ENCODE assay signal across 28 cellular contexts in genomic region chr2:23112517-23112916, GRCh38.
"Had no signal": no experiment of that assay in that cellular context is flagged by ENCODE, and none has a peak within 500 bp of the region (broad histone marks: within the 10 kb centered on the region; RNA-seq: fewer than 3 reads in every experiment).

No MANE protein-coding gene starts in this region.

- H3K9me3 ChIP-seq: colonic mucosa, esophagus squamous epithelium, gastrocnemius medialis had no signal

- H3K27me3 ChIP-seq: colonic mucosa, esophagus muscularis mucosa, esophagus squamous epithelium, foreskin keratinocyte, gastrocnemius medialis, gastroesophageal sphincter, heart left ventricle, heart right ventricle had no signal

- H3K4me1 ChIP-seq: colonic mucosa, esophagus muscularis mucosa, esophagus squamous epithelium, foreskin keratinocyte, gastrocnemius medialis, gastroesophageal sphincter, heart right ventricle had no signal

- FAIRE-seq: colon, endometrium, endothelial cell of umbilical vein, frontal cortex had no signal

- H3K4me3 ChIP-seq: colonic mucosa, coronary artery, dorsolateral prefrontal cortex, esophagus muscularis mucosa, esophagus squamous epithelium, gastrocnemius medialis, gastroesophageal sphincter, heart left ventricle, heart right ventricle had no signal

- DNase-seq: colonic mucosa; cortex of kidney; dermis blood vessel endothelial cell; dorsolateral prefrontal cortex; effector CD4-positive, alpha-beta T cell; effector CD8-positive, alpha-beta T cell; effector memory CD4-positive, alpha-beta T cell; effector memory CD8-positive, alpha-beta T cell; endodermal cell; erythroblast; esophagus squamous epithelium; foreskin fibroblast; foreskin keratinocyte; foreskin melanocyte; gastrocnemius medialis; glutamatergic neuron; head of caudate nucleus; heart left ventricle; heart right ventricle had no signal

- H3K27ac ChIP-seq: colonic mucosa, coronary artery, dorsolateral prefrontal cortex, epithelial cell of prostate, esophagus muscularis mucosa, esophagus squamous epithelium, foreskin keratinocyte, gastrocnemius medialis, gastroesophageal sphincter, heart left ventricle, heart right ventricle had no signal

- H3K36me3 ChIP-seq: colonic mucosa, esophagus muscularis mucosa, esophagus squamous epithelium, gastrocnemius medialis, gastroesophageal sphincter, heart left ventricle, heart right ventricle had no signal

- ATAC-seq: effector memory CD8-positive, alpha-beta T cell; esophagus mucosa; foreskin keratinocyte; gastrocnemius medialis; gastroesophageal sphincter; heart left ventricle; heart right ventricle had no signal
